In genomic region chr17:61410555-61411089, GRCh38 we compare ENCODE assay signal across 8 cellular contexts. TPM values are rescaled to one million over a fixed set of nuclear protein-coding genes. Genes with fewer than 3 reads are reported as not detected.
A peak's percentile ranks its signal among the peaks of the same experiment; 100 is the strongest.
DNase-seq lines count a peak whose midpoint lies in the region; TF ChIP-seq lines count a peak whose summit lies in the region.

No MANE protein-coding gene starts in this region.

- H3K4me3 ChIP-seq in AG10803 (ENCODE audit: low read length) (no peak overlapping the region), HUES48 (ENCODE audit: low read depth, low read length) (peak overlapping the region; percentile 71; the same call in 1 of the 2 replicates)

- peak overlapping the region; percentile 50 for H3K27ac Mint-ChIP-seq in activated CD4-positive, alpha-beta T cell treated with anti-CD3 and anti-CD28 coated beads, Interleukin-2, amount 10 ng/mL, durations not matched to agents 7 days and 5 days

- no peak overlapping the region for H3K9ac ChIP-seq in HUES48 (ENCODE audit: low read depth, low read length)

- H3K36me3 Mint-ChIP-seq in activated CD4-positive, alpha-beta T cell treated with anti-CD3 and anti-CD28 coated beads, Interleukin-2, amount 10 ng/mL, durations not matched to agents 7 days and 5 days (ENCODE audit: low read depth), result no peaks in the 10 kb centered on the region

- H3K9me3 ChIP-seq in HUES48 (ENCODE audit: control insufficient read depth, insufficient read depth, low read length), result no peaks in the 10 kb centered on the region

- no peak; the same call in 1 of the 2 replicates for TF ChIP-seq CTCF in AG10803 (conservative IDR thresholded peaks at IDR 0.05; ENCODE audit: low read length)

- CTCF ChIA-PET in activated CD4-positive, alpha-beta T cell treated with anti-CD3 and anti-CD28 coated beads, Interleukin-2, amount 10 ng/mL, durations not matched to agents 7 days and 5 days (lab: Charles Lee), result interaction anchor here (0.9 to 2.9 kb wide), 2 partner anchors 9 to 164 kb away, joined by 3 to 17 read pairs; no protein-coding TSS in a partner anchor

- H3K4me1 ChIP-seq in HUES48 (ENCODE audit: control insufficient read depth, insufficient read depth, low read length), result peaks cover 9% of the 10 kb centered on the region

- no peak overlapping the region for H3K27ac ChIP-seq in HUES48 (ENCODE audit: low read depth, low read length)

- H3K27me3 Mint-ChIP-seq in activated CD4-positive, alpha-beta T cell treated with anti-CD3 and anti-CD28 coated beads, Interleukin-2, amount 10 ng/mL, durations not matched to agents 7 days and 5 days, result peaks cover 56% of the 10 kb centered on the region

- peak; percentile 43 for DNase-seq in AG10803 (ENCODE audit: low read depth)
- DNase-seq in activated CD4-positive, alpha-beta T cell treated with anti-CD3 and anti-CD28 coated beads, Interleukin-2, amount 10 ng/mL, durations not matched to agents 7 days and 5 days, result peak; percentile 62
- DNase-seq in dermis microvascular lymphatic vessel endothelial cell (ENCODE audit: low read depth in 2 of 2), result peak; percentile 26 to 74
- DNase-seq in lung microvascular endothelial cell (ENCODE audit: low read depth in 2 of 2), result peak; percentile 76 to 80
- DNase-seq in stimulated activated CD8-positive, alpha-beta memory T cell treated with anti-CD3 and anti-CD28 coated beads, Interleukin-12 subunit alpha, Interleukin-12 subunit beta, amount 100 ng/mL, for 1 hour (ENCODE audit: low read depth), result peak; percentile 60
- DNase-seq in A172 (ENCODE audit: low spot score), result no peak
- no peak for DNase-seq in NCI-H1092 (lab: John Stamatoyannopoulos, UW)

- H3K36me3 ChIP-seq in HUES48 (ENCODE audit: control insufficient read depth, insufficient read depth, low read length), result no peaks in the 10 kb centered on the region

- peak overlapping the region; percentile 54 for H3K4me3 Mint-ChIP-seq in activated CD4-positive, alpha-beta T cell treated with anti-CD3 and anti-CD28 coated beads, Interleukin-2, amount 10 ng/mL, durations not matched to agents 7 days and 5 days

- H3K9me3 Mint-ChIP-seq in activated CD4-positive, alpha-beta T cell treated with anti-CD3 and anti-CD28 coated beads, Interleukin-2, amount 10 ng/mL, durations not matched to agents 7 days and 5 days, result no peaks in the 10 kb centered on the region

- H3K4me1 Mint-ChIP-seq in activated CD4-positive, alpha-beta T cell treated with anti-CD3 and anti-CD28 coated beads, Interleukin-2, amount 10 ng/mL, durations not matched to agents 7 days and 5 days, result peaks cover 19% of the 10 kb centered on the region

- POLR2A ChIA-PET in activated CD4-positive, alpha-beta T cell treated with anti-CD3 and anti-CD28 coated beads, Interleukin-2, amount 10 ng/mL, durations not matched to agents 7 days and 5 days (lab: Charles Lee), result no interaction called here

- peaks cover 100% of the 10 kb centered on the region for H3K27me3 ChIP-seq in HUES48 (ENCODE audit: control insufficient read depth, insufficient read depth, low read length)

RNA-seq across cellular contexts. Expression of gene TBX2, which starts 11.0 kb away (rescaled TPM):
- total RNA-seq in activated CD4-positive, alpha-beta T cell treated with anti-CD3 and anti-CD28 coated beads, Interleukin-2, amount 10 ng/mL, durations not matched to agents 7 days and 5 days, result not detected
- total RNA-seq in dermis microvascular lymphatic vessel endothelial cell (0.13 TPM in 1 of 2 replicates, not detected in the other), lung microvascular endothelial cell (under 0.01 TPM in 2 replicates)
- 1.7 and 2.6 TPM in 2 replicates for total RNA-seq in A172 (2014; rRNA removed; shearing (Covaris generic))

RNA-seq across cellular contexts. Expression of gene TBX4, which starts 41.6 kb away (rescaled TPM):
- not detected for total RNA-seq in activated CD4-positive, alpha-beta T cell treated with anti-CD3 and anti-CD28 coated beads, Interleukin-2, amount 10 ng/mL, durations not matched to agents 7 days and 5 days
- total RNA-seq in dermis microvascular lymphatic vessel endothelial cell (not detected in 2 replicates), lung microvascular endothelial cell (not detected in 2 replicates)
- total RNA-seq in A172 (2014; rRNA removed; shearing (Covaris generic)), result 0.10 and 1.0 TPM in 2 replicates

Comparison
In these comparisons a context has a peak if more than half of its experiments do, and no peak if none do; other contexts are left out.
1. DNase-seq: peak in AG10803 (single experiment), activated CD4-positive, alpha-beta T cell treated with anti-CD3 and anti-CD28 coated beads, Interleukin-2, amount 10 ng/mL, durations not matched to agents 7 days and 5 days (single experiment), dermis microvascular lymphatic vessel endothelial cell (2 of 2), lung microvascular endothelial cell (2 of 2) and stimulated activated CD8-positive, alpha-beta memory T cell treated with anti-CD3 and anti-CD28 coated beads, Interleukin-12 subunit alpha, Interleukin-12 subunit beta, amount 100 ng/mL, for 1 hour (single experiment); none in A172 (single experiment) and NCI-H1092 (single experiment).